8 cellular contexts compared by ENCODE assay signal in genomic region chr3:129429080-129429451, GRCh38. TPM values are rescaled to one million over a fixed set of nuclear protein-coding genes. Genes with fewer than 3 reads are reported as not detected.
DNase-seq lines count a peak whose midpoint lies in the region; ATAC-seq and TF ChIP-seq lines count a peak whose summit lies in the region.

No MANE protein-coding gene starts in this region.

- H3K4me2 ChIP-seq in OCI-LY1 (ENCODE audit: low read length) (peak overlapping the region; percentile 87), parathyroid adenoma (ENCODE audit: low read length) (peak overlapping the region; percentile 100)

- H3K9me3 Mint-ChIP-seq in endothelial cell (ENCODE audit: unreplicated experiment), result no peaks in the 10 kb centered on the region

- ATAC-seq in HG02973 (IDR thresholded peaks at IDR 0.05; ENCODE audit: unreplicated experiment), result no peak
- ATAC-seq in GM18909 (IDR thresholded peaks at IDR 0.05; ENCODE audit: poor library complexity, unreplicated experiment), result no peak

- peaks cover 29% of the 10 kb centered on the region for H3K4me1 ChIP-seq in OCI-LY1 (ENCODE audit: insufficient read depth, low read length, severe bottlenecking)
- peaks cover 18% of the 10 kb centered on the region for H3K4me1 ChIP-seq in parathyroid adenoma

- intact Hi-C loops in lower leg skin (cut with DNase I; ENCODE audit: low total_unique reads), result no loop called here

- DNase-seq in COR-L47 (lab: John Stamatoyannopoulos, UW), result peak; percentile 24
- no peak for DNase-seq in endothelial cell (ENCODE audit: low spot score)
- DNase-seq in KBM-7, result no peak
- DNase-seq in lower leg skin (ENCODE audit: low spot score in 2 of 2), result no peak

- no peak for TF ChIP-seq POLR2A in lower leg skin (IDR thresholded peaks at IDR 0.05)

- peaks cover 7% of the 10 kb centered on the region for H3K27me3 Mint-ChIP-seq in endothelial cell (ENCODE audit: unreplicated experiment)

- peaks cover 45% of the 10 kb centered on the region for H3K36me3 ChIP-seq in OCI-LY1 (ENCODE audit: insufficient read depth, low read length)
- no peaks in the 10 kb centered on the region for H3K36me3 ChIP-seq in parathyroid adenoma (ENCODE audit: control insufficient read depth, insufficient read depth, low read length)

- no peaks in the 10 kb centered on the region for H3K9me3 ChIP-seq in OCI-LY1 (ENCODE audit: low read length)
- H3K9me3 ChIP-seq in parathyroid adenoma (ENCODE audit: control insufficient read depth, low read length), result no peaks in the 10 kb centered on the region

- no peaks in the 10 kb centered on the region for H3K9me2 ChIP-seq in OCI-LY1 (ENCODE audit: low read depth, low read length)

- H3K9ac ChIP-seq in OCI-LY1 (ENCODE audit: low read length), result peak overlapping the region; percentile 27; the same call in 1 of the 2 replicates
- H3K9ac ChIP-seq in parathyroid adenoma, result no peak overlapping the region

- 54 to 60% methylated on average over 3 of the region's 3 CpGs for WGBS in lower leg skin, 2 donors

- H3K27ac Mint-ChIP-seq in endothelial cell (ENCODE audit: unreplicated experiment), result peak overlapping the region; percentile 22

- H3K4me3 ChIP-seq in OCI-LY1 (ENCODE audit: low read depth, low read length, poor library complexity, severe bottlenecking) (peak overlapping the region; percentile 59), parathyroid adenoma (ENCODE audit: low read depth, low read length) (no peak overlapping the region), lower leg skin (ENCODE audit: low read depth, poor library complexity, severe bottlenecking) (no peak overlapping the region)

- H3K79me2 ChIP-seq in OCI-LY1 (ENCODE audit: insufficient read depth, low read length) (no peaks in the 10 kb centered on the region), parathyroid adenoma (no peaks in the 10 kb centered on the region)

- peak overlapping the region; percentile 60 for H3K27ac ChIP-seq in OCI-LY1 (ENCODE audit: low read depth, low read length, poor library complexity, severe bottlenecking)
- H3K27ac ChIP-seq in parathyroid adenoma, result peak overlapping the region; percentile 61

- TF ChIP-seq CTCF in OCI-LY1 (IDR thresholded peaks at IDR 0.05; ENCODE audit: low read length) (no peak), endothelial cell (IDR thresholded peaks at IDR 0.05; ENCODE audit: unreplicated experiment) (no peak), parathyroid adenoma (IDR thresholded peaks at IDR 0.05) (no peak), lower leg skin (IDR thresholded peaks at IDR 0.05) (no peak)

- peaks cover 26% of the 10 kb centered on the region for H3K4me1 Mint-ChIP-seq in endothelial cell (ENCODE audit: unreplicated experiment)

- peaks cover 10% of the 10 kb centered on the region; the same call in 1 of the 2 replicates for H3F3A ChIP-seq in OCI-LY1 (ENCODE audit: insufficient read depth, low read length)

- H3K4me3 Mint-ChIP-seq in endothelial cell (ENCODE audit: unreplicated experiment), result no peak overlapping the region

- H3K27me3 ChIP-seq in OCI-LY1 (ENCODE audit: insufficient read depth, low read length) (no peaks in the 10 kb centered on the region), parathyroid adenoma (ENCODE audit: control insufficient read depth, insufficient read depth, low read length) (no peaks in the 10 kb centered on the region)

- H2AFZ ChIP-seq in OCI-LY1 (ENCODE audit: low read length) (no peak overlapping the region), parathyroid adenoma (peak overlapping the region; percentile 92)

- in situ Hi-C loops in KBM-7 (cut with MboI; ENCODE audit: low pct_unique_long_range_greater_than_20kb, low sequenced_read_pairs), result no loop called here

- H3K36me3 Mint-ChIP-seq in endothelial cell (ENCODE audit: low read depth, unreplicated experiment), result peaks cover 26% of the 10 kb centered on the region

- no peaks in the 10 kb centered on the region for H4K20me1 ChIP-seq in OCI-LY1 (ENCODE audit: insufficient read depth, low read length)

RNA-seq across cellular contexts. Expression of gene EFCAB12, which starts 0.6 kb away (rescaled TPM):
- 0.21 TPM for total RNA-seq in endothelial cell (ENCODE audit: unreplicated experiment)
- total RNA-seq in lower leg skin, result not detected

RNA-seq across cellular contexts. Expression of gene MBD4, which starts 10.7 kb away (rescaled TPM):
- 30.6 TPM for total RNA-seq in endothelial cell (ENCODE audit: unreplicated experiment)
- 10 to 100 TPM; 14.5 to 36.9 (median 18.4) TPM for total RNA-seq in lower leg skin

RNA-seq across cellular contexts. Expression of gene IFT122, which starts 11.0 kb away (rescaled TPM):
- 25.1 TPM for total RNA-seq in endothelial cell (ENCODE audit: unreplicated experiment)
- total RNA-seq in lower leg skin, result 10 to 100 TPM; 10.1 to 31.1 (median 22.5) TPM
